23 cellular contexts compared by ENCODE assay signal in the genomic region with DNA sequence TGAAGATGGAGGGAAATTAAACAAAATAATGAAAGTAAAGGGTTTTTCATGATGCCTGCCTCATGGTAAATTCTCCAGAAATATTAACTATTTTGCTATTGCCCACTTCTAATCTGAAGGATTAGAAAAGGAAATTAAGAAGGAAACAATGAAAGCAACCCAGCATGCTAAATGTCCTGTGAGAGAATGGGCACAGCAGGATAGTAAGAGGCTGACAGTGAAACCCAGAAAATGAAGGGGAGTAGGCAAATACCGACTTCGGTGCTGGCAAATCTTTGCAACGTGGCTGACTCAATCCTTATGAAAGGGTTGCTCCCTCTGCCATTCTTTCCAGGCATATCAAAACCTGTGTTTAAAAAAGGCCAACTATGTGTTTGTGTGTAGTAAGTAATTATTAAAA.
A peak's percentile ranks its signal among the peaks of the same experiment; 100 is the strongest.
DNase-seq lines count a peak whose midpoint lies in the region; ATAC-seq and TF ChIP-seq lines count a peak whose summit lies in the region.
"Had no signal": no experiment of that assay in that cellular context is flagged by ENCODE, and none has a peak within 500 bp of the region (broad histone marks: within the 10 kb centered on the region; RNA-seq: fewer than 3 reads in every experiment).

No MANE protein-coding gene starts in this region.

- peak overlapping the region; percentile 73 for H2BK120ac ChIP-seq in mesendoderm (ENCODE audit: low read depth, low read length)

- peak overlapping the region; percentile 75 for H3K18ac ChIP-seq in mesendoderm (ENCODE audit: low read length)

- no peak overlapping the region for H2AFZ ChIP-seq in SK-N-SH (ENCODE audit: low read depth)
- H2AFZ ChIP-seq: GM23248 had no signal

- H3K9me3 ChIP-seq in esophagus muscularis mucosa: no peaks in the 10 kb centered on the region
- H3K9me3 ChIP-seq in SK-N-SH: no peaks in the 10 kb centered on the region
- H3K9me3 ChIP-seq: BE2C had no signal

- H3K4ac ChIP-seq in mesendoderm (ENCODE audit: low read depth, low read length): no peak overlapping the region

- H4K5ac ChIP-seq in mesendoderm (ENCODE audit: low read length): no peak overlapping the region

- H3K4me3 ChIP-seq in H7 (ENCODE audit: insufficient read depth, low read depth, low read length) (no peak overlapping the region), esophagus muscularis mucosa (no peak overlapping the region), mesendoderm (ENCODE audit: low read length) (no peak overlapping the region), SK-N-SH (ENCODE audit: low read depth in 2 of 2, low read length in 1 of 2) (no peak overlapping the region)
- H3K4me3 ChIP-seq: GM12878, GM23248, K562 had no signal

- no peak overlapping the region for H3K23ac ChIP-seq in mesendoderm (ENCODE audit: low read length)

- no peaks in the 10 kb centered on the region for H3K36me3 ChIP-seq in H7 (replicated peaks; ENCODE audit: control insufficient read depth, insufficient read depth, low read length)
- no peaks in the 10 kb centered on the region for H3K36me3 ChIP-seq in esophagus muscularis mucosa
- H3K36me3 ChIP-seq in mesendoderm (ENCODE audit: control insufficient read depth, insufficient read depth, low read length): no peaks in the 10 kb centered on the region
- H3K36me3 ChIP-seq in SK-N-SH (replicated peaks in 1 of 2; ENCODE audit: control insufficient read depth in 1 of 2, insufficient read depth in 2 of 2, low read length in 1 of 2): no peaks in the 10 kb centered on the region
- H3K36me3 ChIP-seq: BE2C had no signal

- H2AK5ac ChIP-seq in mesendoderm (ENCODE audit: low read length): no peak overlapping the region

- H3K56ac ChIP-seq in mesendoderm (ENCODE audit: low read length): no peak overlapping the region

- no peak overlapping the region for H2BK5ac ChIP-seq in mesendoderm (ENCODE audit: low read length)

- TF ChIP-seq CTCF in esophagus muscularis mucosa (IDR thresholded peaks at IDR 0.05) (no peak), SK-N-SH (IDR thresholded peaks at IDR 0.05) (no peak)

- CTCF ChIA-PET in SK-N-SH (lab: Yijun Ruan, JAX): no interaction called here

- H3K79me1 ChIP-seq in mesendoderm (ENCODE audit: low read length): no peaks in the 10 kb centered on the region

- POLR2A ChIA-PET in SK-N-SH (lab: Yijun Ruan, JAX): no interaction called here

- H3K4me2 ChIP-seq in mesendoderm (ENCODE audit: low read length) (no peak overlapping the region), SK-N-SH (no peak overlapping the region)

- ATAC-seq in HG03521 (IDR thresholded peaks at IDR 0.05; ENCODE audit: unreplicated experiment): no peak
- ATAC-seq: GM12878, K562 had no signal

- H3K79me2 ChIP-seq in mesendoderm (ENCODE audit: control insufficient read depth, insufficient read depth, low read length) (no peaks in the 10 kb centered on the region), SK-N-SH (ENCODE audit: insufficient read depth) (no peaks in the 10 kb centered on the region)

- H3K9ac ChIP-seq in mesendoderm (ENCODE audit: low read length) (no peak overlapping the region), SK-N-SH (no peak overlapping the region)
- H3K9ac ChIP-seq: GM23248 had no signal

- H3K27ac ChIP-seq in esophagus muscularis mucosa (replicated peaks in 1 of 4): no peak overlapping the region
- H3K27ac ChIP-seq in mesendoderm (ENCODE audit: low read depth, low read length): no peak overlapping the region
- H3K27ac ChIP-seq in SK-N-SH (ENCODE audit: low read depth in 2 of 2, low read length in 1 of 2): no peak overlapping the region
- H3K27ac ChIP-seq: GM23248 had no signal

- no peak overlapping the region for H4K8ac ChIP-seq in mesendoderm (ENCODE audit: low read depth, low read length)

- H3K27me3 ChIP-seq in H7 (ENCODE audit: control insufficient read depth, insufficient read depth, low read length) (no peaks in the 10 kb centered on the region), esophagus muscularis mucosa (no peaks in the 10 kb centered on the region), mesendoderm (ENCODE audit: insufficient read depth, low read length, poor library complexity) (no peaks in the 10 kb centered on the region), SK-N-SH (ENCODE audit: insufficient read depth) (no peaks in the 10 kb centered on the region)
- H3K27me3 ChIP-seq: BE2C had no signal

- H3K4me1 ChIP-seq in esophagus muscularis mucosa: no peaks in the 10 kb centered on the region
- H3K4me1 ChIP-seq in mesendoderm (ENCODE audit: control insufficient read depth, low read depth, low read length): peaks cover 15% of the 10 kb centered on the region
- no peaks in the 10 kb centered on the region; a peak in 1 of 4 replicates for H3K4me1 ChIP-seq in SK-N-SH (ENCODE audit: control insufficient read depth in 1 of 2, insufficient read depth in 2 of 2, low read depth in 1 of 2, low read length in 1 of 2)
- H3K4me1 ChIP-seq: BE2C had no signal

- H3F3A ChIP-seq in SK-N-SH (replicated peaks; ENCODE audit: insufficient read depth): no peaks in the 10 kb centered on the region

- peak overlapping the region; percentile 92 for H2BK15ac ChIP-seq in mesendoderm (replicated peaks; ENCODE audit: low read depth)

- H4K20me1 ChIP-seq in SK-N-SH (ENCODE audit: insufficient read depth): no peaks in the 10 kb centered on the region

- no peak for TF ChIP-seq EP300 in esophagus muscularis mucosa (IDR thresholded peaks at IDR 0.05)
- TF ChIP-seq EP300 in SK-N-SH (IDR thresholded peaks at IDR 0.05; ENCODE audit: borderline replicate concordance in 1 of 2, low read depth in 1 of 2, low read length in 1 of 2): no peak

- no peak for TF ChIP-seq POLR2A in esophagus muscularis mucosa (IDR thresholded peaks at IDR 0.05; ENCODE audit: low read depth)

- 49% methylated on average over 3 of the region's 3 CpGs for WGBS in esophagus muscularis mucosa
- no CpG with 5 or more reads among the region's 3 CpGs for WGBS in mesendoderm (ENCODE audit: extremely low coverage, insufficient coverage, low lambda C conversion rate)
- WGBS in SK-N-SH (ENCODE audit: low lambda C conversion rate): 85% methylated on average over 3 of the region's 3 CpGs

- intact Hi-C loops in esophagus muscularis mucosa (cut with DNase I): no loop called here

- H3K9me2 ChIP-seq in SK-N-SH: no peaks in the 10 kb centered on the region

- peak; percentile 30 for DNase-seq in H7
- peak; percentile 31 for DNase-seq in NCI-H2227 treated with DMSO at 0.1 percent for 48 hours (lab: John Stamatoyannopoulos, UW)
- peak; percentile 14 for DNase-seq in esophagus muscularis mucosa (ENCODE audit: extremely low spot score)
- no peak for DNase-seq in mesendoderm
- no peak for DNase-seq in middle frontal gyrus (ENCODE audit: extremely low spot score, low spot score)
- DNase-seq in NCI-H1048 (lab: John Stamatoyannopoulos, UW): no peak
- no peak for DNase-seq in SK-N-SH
- DNase-seq: ACHN; BE2C; C1 segment of cervical spinal cord; CD4-positive, CD25-positive, alpha-beta regulatory T cell; CD8-positive, alpha-beta memory T cell; COR-L47; DMS 273 treated with DMSO at 0.1 percent for 48 hours; DMS53; DND-41; EL; GM23248; H9; IMR-90 had no signal

- TF ChIP-seq RAD21 in SK-N-SH (IDR thresholded peaks at IDR 0.05; ENCODE audit: low read length): no peak

TF ChIP-seq in SK-N-SH, 30 proteins besides CTCF, POLR2A, EP300 and RAD21:
- TF ChIP-seq, protein P1, sequence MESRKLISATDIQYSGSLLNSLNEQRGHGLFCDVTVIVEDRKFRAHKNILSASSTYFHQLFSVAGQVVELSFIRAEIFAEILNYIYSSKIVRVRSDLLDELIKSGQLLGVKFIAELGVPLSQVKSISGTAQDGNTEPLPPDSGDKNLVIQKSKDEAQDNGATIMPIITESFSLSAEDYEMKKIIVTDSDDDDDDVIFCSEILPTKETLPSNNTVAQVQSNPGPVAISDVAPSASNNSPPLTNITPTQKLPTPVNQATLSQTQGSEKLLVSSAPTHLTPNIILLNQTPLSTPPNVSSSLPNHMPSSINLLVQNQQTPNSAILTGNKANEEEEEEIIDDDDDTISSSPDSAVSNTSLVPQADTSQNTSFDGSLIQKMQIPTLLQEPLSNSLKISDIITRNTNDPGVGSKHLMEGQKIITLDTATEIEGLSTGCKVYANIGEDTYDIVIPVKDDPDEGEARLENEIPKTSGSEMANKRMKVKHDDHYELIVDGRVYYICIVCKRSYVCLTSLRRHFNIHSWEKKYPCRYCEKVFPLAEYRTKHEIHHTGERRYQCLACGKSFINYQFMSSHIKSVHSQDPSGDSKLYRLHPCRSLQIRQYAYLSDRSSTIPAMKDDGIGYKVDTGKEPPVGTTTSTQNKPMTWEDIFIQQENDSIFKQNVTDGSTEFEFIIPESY (IDR thresholded peaks at IDR 0.05; ENCODE audit: borderline replicate concordance, low read depth): no peak
- TF ChIP-seq RCOR1 (IDR thresholded peaks at IDR 0.05; ENCODE audit: low read length): no peak
- no peak for TF ChIP-seq MEF2A (IDR thresholded peaks at IDR 0.05; ENCODE audit: borderline replicate concordance, low read depth)
- no peak for TF ChIP-seq PBX3 (IDR thresholded peaks at IDR 0.05)

Comparison
In these comparisons a context has a peak if more than half of its experiments do, and no peak if none do; other contexts are left out.
1. DNase-seq: peak in H7 (single experiment), NCI-H2227 treated with DMSO at 0.1 percent for 48 hours (single experiment) and esophagus muscularis mucosa (single experiment); none in mesendoderm (single experiment), middle frontal gyrus (single experiment), NCI-H1048 (single experiment) and SK-N-SH (single experiment).